28 cellular contexts compared by ENCODE assay signal in the genomic region with DNA sequence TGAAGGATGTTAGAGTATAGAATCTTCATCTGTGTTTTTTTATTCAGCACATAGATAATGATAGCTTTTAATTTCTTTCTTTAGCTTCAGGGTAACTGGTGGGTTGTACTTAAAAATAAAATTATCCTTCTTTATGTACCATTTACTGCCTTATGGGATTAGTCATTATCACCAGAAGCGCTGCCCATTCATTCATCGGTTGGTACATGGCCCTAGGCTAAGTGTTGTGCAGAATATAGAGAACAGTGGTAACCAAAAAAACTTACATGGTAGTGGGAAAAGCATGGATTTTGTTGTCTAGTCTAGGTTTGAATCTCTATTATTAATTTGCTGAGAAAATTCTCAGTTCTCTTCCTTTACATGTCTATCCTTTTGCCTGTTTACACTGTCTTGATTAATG.
"Had no signal": no experiment of that assay in that cellular context is flagged by ENCODE, and none has a peak within 500 bp of the region (broad histone marks: within the 10 kb centered on the region; RNA-seq: fewer than 3 reads in every experiment).

No MANE protein-coding gene starts in this region.

- H3K27ac ChIP-seq: left ventricle myocardium inferior, pancreas, prostate gland, suprapubic skin, thoracic aorta, tibial artery, upper lobe of right lung had no signal

- H3K4me3 ChIP-seq: left ventricle myocardium inferior, lung, mucosa of descending colon, pancreas, prostate gland, suprapubic skin, thoracic aorta, tibial artery, upper lobe of right lung had no signal

- H3K9me3 Mint-ChIP-seq: immature natural killer cell; naive thymus-derived CD4-positive, alpha-beta T cell; stimulated activated effector memory CD8-positive, alpha-beta T cell treated with anti-CD3 and anti-CD28 coated beads, Interleukin-12 subunit alpha, Interleukin-12 subunit beta, amount 100 ng/mL, for 72 hours; stimulated activated naive CD8-positive, alpha-beta T cell treated with anti-CD3 and anti-CD28 coated beads, Interleukin-15, Interleukin-2, amounts not matched to agents 100 ng/mL and 50 ng/mL, for 24 hours had no signal

- H3K4me1 Mint-ChIP-seq: immature natural killer cell; stimulated activated effector memory CD8-positive, alpha-beta T cell treated with anti-CD3 and anti-CD28 coated beads, Interleukin-12 subunit alpha, Interleukin-12 subunit beta, amount 100 ng/mL, for 72 hours had no signal

- H3K27ac Mint-ChIP-seq: immature natural killer cell; naive thymus-derived CD4-positive, alpha-beta T cell; natural killer cell treated with Interleukin-12 subunit alpha and Interleukin-12 subunit beta and Interleukin-15 and Interleukin-18, amount 100 ng/mL, for 72 hours; stimulated activated effector memory CD8-positive, alpha-beta T cell treated with anti-CD3 and anti-CD28 coated beads, Interleukin-12 subunit alpha, Interleukin-12 subunit beta, amount 100 ng/mL, for 72 hours; stimulated activated naive CD8-positive, alpha-beta T cell treated with anti-CD3 and anti-CD28 coated beads, Interleukin-15, Interleukin-2, amounts not matched to agents 100 ng/mL and 50 ng/mL, for 24 hours had no signal

- ATAC-seq: mucosa of descending colon; naive thymus-derived CD4-positive, alpha-beta T cell; natural killer cell treated with Interleukin-12 subunit alpha and Interleukin-12 subunit beta and Interleukin-15 and Interleukin-18, amount 100 ng/mL, for 72 hours; right cardiac atrium; stimulated activated effector memory CD8-positive, alpha-beta T cell treated with anti-CD3 and anti-CD28 coated beads, Interleukin-12 subunit alpha, Interleukin-12 subunit beta, amount 100 ng/mL, for 72 hours; upper lobe of right lung had no signal

- DNase-seq: hypothalamus; immature natural killer cell; kidney; left ventricle myocardium inferior; midbrain; mucosa of descending colon; naive thymus-derived CD4-positive, alpha-beta T cell; nucleus accumbens; pancreas; posterior cingulate gyrus; retina; right cardiac atrium; stimulated activated CD4-positive, alpha-beta T cell treated with anti-CD3 and anti-CD28 coated beads, Interleukin-12 subunit alpha, Interleukin-12 subunit beta, amount 100 ng/mL, for 4 hours; stimulated activated CD4-positive, alpha-beta T cell treated with anti-CD3 and anti-CD28 coated beads, Interleukin-15, amount 100 ng/mL, for 24 hours; stimulated activated CD4-positive, alpha-beta T cell treated with anti-CD3 and anti-CD28 coated beads, Interleukin-4, amount 100 ng/mL, for 24 hours; stimulated activated naive CD4-positive, alpha-beta T cell; tibial artery; trophoblast cell; upper lobe of right lung had no signal

- H3K36me3 ChIP-seq: left ventricle myocardium inferior, pancreas, prostate gland, suprapubic skin, thoracic aorta, tibial artery, upper lobe of right lung had no signal

- FAIRE-seq: islet of Langerhans, kidney, pancreas, urothelium cell line had no signal

- H3K27me3 ChIP-seq: pancreas, suprapubic skin, tibial artery, upper lobe of right lung had no signal

- H3K27me3 Mint-ChIP-seq: natural killer cell treated with Interleukin-12 subunit alpha and Interleukin-12 subunit beta and Interleukin-15 and Interleukin-18, amount 100 ng/mL, for 72 hours had no signal

- H3K9me3 ChIP-seq: left ventricle myocardium inferior, mucosa of descending colon, pancreas, prostate gland, suprapubic skin, thoracic aorta, tibial artery, upper lobe of right lung had no signal

- H3K36me3 Mint-ChIP-seq: immature natural killer cell; naive thymus-derived CD4-positive, alpha-beta T cell; natural killer cell treated with Interleukin-12 subunit alpha and Interleukin-12 subunit beta and Interleukin-15 and Interleukin-18, amount 100 ng/mL, for 72 hours; stimulated activated effector memory CD8-positive, alpha-beta T cell treated with anti-CD3 and anti-CD28 coated beads, Interleukin-12 subunit alpha, Interleukin-12 subunit beta, amount 100 ng/mL, for 72 hours had no signal

- H3K4me1 ChIP-seq: left ventricle myocardium inferior, pancreas, prostate gland, suprapubic skin, tibial artery, upper lobe of right lung had no signal

- H3K4me3 Mint-ChIP-seq: immature natural killer cell; naive thymus-derived CD4-positive, alpha-beta T cell; natural killer cell treated with Interleukin-12 subunit alpha and Interleukin-12 subunit beta and Interleukin-15 and Interleukin-18, amount 100 ng/mL, for 72 hours; stimulated activated effector memory CD8-positive, alpha-beta T cell treated with anti-CD3 and anti-CD28 coated beads, Interleukin-12 subunit alpha, Interleukin-12 subunit beta, amount 100 ng/mL, for 72 hours; stimulated activated naive CD8-positive, alpha-beta T cell treated with anti-CD3 and anti-CD28 coated beads, Interleukin-15, Interleukin-2, amounts not matched to agents 100 ng/mL and 50 ng/mL, for 24 hours had no signal
